ENCODE assay signal across 14 cellular contexts in the genomic region with DNA sequence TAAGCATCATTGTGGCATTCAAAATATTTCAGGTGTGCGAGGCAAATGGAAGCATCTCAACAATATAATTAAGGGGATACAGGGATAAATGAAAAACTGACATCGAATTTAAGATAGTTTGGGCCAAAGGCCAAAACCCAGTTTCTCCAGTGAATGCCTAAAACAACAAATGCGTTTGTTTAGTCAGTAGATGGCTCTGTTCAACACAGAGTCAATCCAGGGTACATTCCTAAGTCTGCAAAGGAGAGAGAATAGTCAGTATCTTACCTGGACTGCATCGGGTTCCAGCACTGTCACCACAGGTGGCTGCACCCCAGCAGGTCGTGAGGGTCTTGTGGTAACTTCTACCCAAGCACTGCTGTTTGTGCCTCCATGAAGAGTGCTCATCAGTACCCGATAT.
A peak's percentile ranks its signal among the peaks of the same experiment; 100 is the strongest.
DNase-seq lines count a peak whose midpoint lies in the region; ATAC-seq and TF ChIP-seq lines count a peak whose summit lies in the region.
"Had no signal": no experiment of that assay in that cellular context is flagged by ENCODE, and none has a peak within 500 bp of the region (broad histone marks: within the 10 kb centered on the region; RNA-seq: fewer than 3 reads in every experiment).

No MANE protein-coding gene starts in this region.

- no peak overlapping the region for H3K9ac ChIP-seq in adipocyte (ENCODE audit: low read length)
- no peak overlapping the region for H3K9ac ChIP-seq in endodermal cell (ENCODE audit: extremely low read depth, low read length, poor library complexity, severe bottlenecking)

- ATAC-seq in HG03442 (IDR thresholded peaks at IDR 0.05; ENCODE audit: unreplicated experiment) = no peak

- no peaks in the 10 kb centered on the region for H3K36me3 ChIP-seq in adipocyte (ENCODE audit: control insufficient read depth, insufficient read depth, low read length, severe bottlenecking)
- no peaks in the 10 kb centered on the region for H3K36me3 ChIP-seq in endodermal cell (ENCODE audit: control insufficient read depth, insufficient read depth, low read length)
- H3K36me3 ChIP-seq: adrenal gland, transverse colon had no signal

- H3K4me3 Mint-ChIP-seq in endodermal cell = no peak overlapping the region

- TF ChIP-seq CTCF in LNCaP clone FGC (IDR thresholded peaks at IDR 0.05; ENCODE audit: control insufficient read depth, extremely low read depth, insufficient read depth) = peak; percentile 46
- no peak for TF ChIP-seq CTCF in endodermal cell (conservative IDR thresholded peaks at IDR 0.05)

- H3K4me1 Mint-ChIP-seq in endodermal cell = peaks cover 2% of the 10 kb centered on the region

- no peak overlapping the region for H3K27ac Mint-ChIP-seq in endodermal cell

- no peak overlapping the region for H3K27ac ChIP-seq in endodermal cell (ENCODE audit: low read depth, low read length)
- H3K27ac ChIP-seq: adrenal gland, SK-N-MC, transverse colon had no signal

- no peaks in the 10 kb centered on the region for H3K9me3 ChIP-seq in adipocyte (ENCODE audit: control insufficient read depth, low read length)
- H3K9me3 ChIP-seq in endodermal cell (ENCODE audit: control insufficient read depth, low read length) = no peaks in the 10 kb centered on the region
- H3K9me3 ChIP-seq: adrenal gland, transverse colon had no signal

- H3K36me3 Mint-ChIP-seq in endodermal cell (ENCODE audit: low read depth) = no peaks in the 10 kb centered on the region

- DNase-seq in NCI-H2227 (lab: John Stamatoyannopoulos, UW; ENCODE audit: unreplicated experiment) (peak; percentile 14), NCI-H2227 treated with DMSO at 0.1 percent for 48 hours (lab: John Stamatoyannopoulos, UW) (no peak), LNCaP clone FGC (ENCODE audit: low read depth) (no peak), adipocyte (ENCODE audit: low read depth) (peak; percentile 6), pons (ENCODE audit: low spot score) (peak; percentile 25), endodermal cell (no peak), NCI-H1436 treated with DMSO at 0.1 percent for 48 hours (lab: John Stamatoyannopoulos, UW) (no peak)
- DNase-seq: adrenal gland; dermis blood vessel endothelial cell; midbrain; stimulated activated CD8-positive, alpha-beta memory T cell treated with anti-CD3 and anti-CD28 coated beads, Interleukin-4, amount 100 ng/mL, for 48 hours; transverse colon had no signal

- 83 to 87% methylated on average over 4 to 6 of the region's 6 CpGs for WGBS in endodermal cell (ENCODE audit: insufficient coverage in 1 of 2, insufficient read length in 1 of 2), 2 experiments

- no peaks in the 10 kb centered on the region for H3K27me3 Mint-ChIP-seq in endodermal cell (ENCODE audit: insufficient read depth)

- no peaks in the 10 kb centered on the region for H3K27me3 ChIP-seq in adipocyte (replicated peaks; ENCODE audit: control insufficient read depth, insufficient read depth, low read length)
- H3K27me3 ChIP-seq in endodermal cell (ENCODE audit: control insufficient read depth, insufficient read depth, low read length, poor library complexity, severe bottlenecking) = no peaks in the 10 kb centered on the region
- H3K27me3 ChIP-seq: adrenal gland, transverse colon had no signal

- no peaks in the 10 kb centered on the region for H3K9me3 Mint-ChIP-seq in endodermal cell

- H3K4me1 ChIP-seq in adipocyte (ENCODE audit: control insufficient read depth, insufficient read depth, low read length) (peaks cover 30% of the 10 kb centered on the region), endodermal cell (ENCODE audit: control insufficient read depth, insufficient read depth, low read length) (no peaks in the 10 kb centered on the region)
- H3K4me1 ChIP-seq: adrenal gland, transverse colon had no signal

- no peak overlapping the region for H3K4me3 ChIP-seq in LNCaP clone FGC (ENCODE audit: low read depth, low read length)
- H3K4me3 ChIP-seq in adipocyte (ENCODE audit: low read length) = no peak overlapping the region
- no peak overlapping the region for H3K4me3 ChIP-seq in endodermal cell (ENCODE audit: low read length)
- H3K4me3 ChIP-seq: adrenal gland, SK-N-MC, transverse colon had no signal

Comparison
In these comparisons a context has a peak if more than half of its experiments do, and no peak if none do; other contexts are left out.
1. DNase-seq: peak in NCI-H2227 (single experiment), adipocyte (single experiment) and pons (single experiment); none in NCI-H2227 treated with DMSO at 0.1 percent for 48 hours (single experiment), LNCaP clone FGC (single experiment), endodermal cell (single experiment) and NCI-H1436 treated with DMSO at 0.1 percent for 48 hours (single experiment).